Comparison of ENCODE assay signal across 20 cellular contexts in genomic region chr6:106025655-106026054, GRCh38.
A peak's percentile ranks its signal among the peaks of the same experiment; 100 is the strongest.
DNase-seq lines count a peak whose midpoint lies in the region; ATAC-seq and TF ChIP-seq lines count a peak whose summit lies in the region.
"Had no signal": no experiment of that assay in that cellular context is flagged by ENCODE, and none has a peak within 500 bp of the region (broad histone marks: within the 10 kb centered on the region; RNA-seq: fewer than 3 reads in every experiment).

No MANE protein-coding gene starts in this region.

- H3K4me1 ChIP-seq in mammary epithelial cell (ENCODE audit: insufficient read depth, low read length) (no peaks in the 10 kb centered on the region), breast epithelium (no peaks in the 10 kb centered on the region)

- no peak overlapping the region for H3K4me3 ChIP-seq in mammary epithelial cell (replicated peaks in 1 of 3; ENCODE audit: insufficient read depth in 1 of 3, low read depth in 2 of 3, low read length in 3 of 3)
- H3K4me3 ChIP-seq in breast epithelium, result no peak overlapping the region

- H3K4me1 Mint-ChIP-seq in natural killer cell, result peaks cover 0 to 14% of the 10 kb centered on the region in 2 donors

- H3K27ac Mint-ChIP-seq in natural killer cell, result no peak overlapping the region
- H3K27ac Mint-ChIP-seq: CD4-positive, alpha-beta T cell had no signal

- H3K36me3 ChIP-seq in mammary epithelial cell (ENCODE audit: insufficient read depth, low read length) (no peaks in the 10 kb centered on the region), breast epithelium (no peaks in the 10 kb centered on the region)

- in situ Hi-C loops in mammary epithelial cell (cut with MboI; ENCODE audit: low sequenced_read_pairs in 2 of 2), result no loop called here

- no peaks in the 10 kb centered on the region for H4K20me1 ChIP-seq in mammary epithelial cell (ENCODE audit: insufficient read depth, low read length)

- no peaks in the 10 kb centered on the region for H3K9me3 Mint-ChIP-seq in natural killer cell
- H3K9me3 Mint-ChIP-seq: CD4-positive, alpha-beta T cell had no signal

- peaks cover 21 to 38% of the 10 kb centered on the region in 2 donors for H3K27me3 Mint-ChIP-seq in natural killer cell (ENCODE audit: low read depth in 2 of 2)

- H3K27ac ChIP-seq in mammary epithelial cell (ENCODE audit: insufficient read depth, low read depth, low read length) (no peak overlapping the region), breast epithelium (no peak overlapping the region)

- H3K36me3 Mint-ChIP-seq in natural killer cell, result no peaks in the 10 kb centered on the region

- dilution Hi-C loops in mammary epithelial cell (cut with HindIII; ENCODE audit: low sequenced_read_pairs), result no loop called here

- DNase-seq in mammary epithelial cell (peak; percentile 3), breast epithelium (ENCODE audit: low spot score in 2 of 2) (no peak), M059J (ENCODE audit: low read depth) (peak; percentile 12), fibroblast of peridontal ligament (ENCODE audit: extremely low read depth) (peak; percentile 80), NCI-H345 (lab: John Stamatoyannopoulos, UW) (no peak), NCI-H510A treated with DMSO at 0.1 percent for 48 hours (lab: John Stamatoyannopoulos, UW) (no peak), mucosa of gallbladder (ENCODE audit: low spot score) (no peak), natural killer cell (no peak)
- DNase-seq: Calu3; CD4-positive, alpha-beta T cell; DMS79; GF-D8; NCI-H1105 treated with DMSO at 0.1 percent for 48 hours; NCI-H187 treated with DMSO at 0.1 percent for 48 hours; NCI-H2171; NCI-H82 had no signal

- H2AFZ ChIP-seq in mammary epithelial cell (ENCODE audit: low read depth, low read length), result no peak overlapping the region

- CTCF ChIA-PET in mammary epithelial cell (lab: Charles Lee; ENCODE audit: low non-redundant PET), result no interaction called here

- H3K9me3 ChIP-seq in mammary epithelial cell (replicated peaks; ENCODE audit: insufficient read depth, low read length) (no peaks in the 10 kb centered on the region), breast epithelium (no peaks in the 10 kb centered on the region)

- no peak overlapping the region for H3K4me3 Mint-ChIP-seq in natural killer cell
- H3K4me3 Mint-ChIP-seq: CD4-positive, alpha-beta T cell had no signal

- no peak for TF ChIP-seq CTCF in mammary epithelial cell (conservative IDR thresholded peaks at IDR 0.05 in 1 of 2, IDR thresholded peaks at IDR 0.05 in 1 of 2; ENCODE audit: extremely low read depth in 1 of 2, insufficient read depth in 1 of 2, low read depth in 1 of 2, low read length in 2 of 2)
- no peak for TF ChIP-seq CTCF in breast epithelium (IDR thresholded peaks at IDR 0.05)
- TF ChIP-seq CTCF in natural killer cell (IDR thresholded peaks at IDR 0.05), result no peak

- intact Hi-C loops in mammary epithelial cell (cut with micrococcal nuclease), result no loop called here
- intact Hi-C loops in breast epithelium (cut with DNase I; ENCODE audit: low total_unique reads), result no loop called here
- intact Hi-C loops in natural killer cell (cut with micrococcal nuclease), result no loop called here

- no peak overlapping the region for H3K4me2 ChIP-seq in mammary epithelial cell (ENCODE audit: insufficient read depth, low read depth, low read length)

- no peaks in the 10 kb centered on the region for H3K79me2 ChIP-seq in mammary epithelial cell (ENCODE audit: insufficient read depth, low read length)

- no peak overlapping the region for H3K9ac ChIP-seq in mammary epithelial cell (ENCODE audit: insufficient read depth, low read length)

- ATAC-seq in natural killer cell, result no peak
- ATAC-seq: HepG2, Panc1, Right ventricle myocardium inferior, SK-N-SH treated with all-trans-retinoic acid at 6 μM for 48 hours had no signal

- no peak for TF ChIP-seq POLR2A in breast epithelium (IDR thresholded peaks at IDR 0.05)

- BruUV-seq in mammary epithelial cell (replicated peaks; lab: Mats Ljungman, UMichigan), result no TSS peak

- H3K27me3 ChIP-seq in mammary epithelial cell (ENCODE audit: insufficient read depth, low read length), result no peaks in the 10 kb centered on the region
- no peaks in the 10 kb centered on the region for H3K27me3 ChIP-seq in breast epithelium

Comparison
In these comparisons a context has a peak if more than half of its experiments do, and no peak if none do; other contexts are left out.
1. DNase-seq: peak in mammary epithelial cell (single experiment), M059J (single experiment) and fibroblast of peridontal ligament (single experiment); none in breast epithelium (0 of 2), NCI-H345 (single experiment), NCI-H510A treated with DMSO at 0.1 percent for 48 hours (single experiment), mucosa of gallbladder (single experiment) and natural killer cell (single experiment).